ENCODE assay signal across 1 cellular context in genomic region chr17:79509008-79509407, GRCh38.
TF ChIP-seq lines count a peak whose summit lies in the region.

No MANE protein-coding gene starts in this region.

TF ChIP-seq in GM23338, 12 proteins besides CTCF, POLR2A, EP300 and RAD21 (continued from another document):
- TF ChIP-seq ZNF462 (CRISPR knock-in tag; IDR thresholded peaks at IDR 0.05): no peak
- no peak for TF ChIP-seq ZNF331 (CRISPR knock-in tag; IDR thresholded peaks at IDR 0.05; ENCODE audit: low read depth)
- TF ChIP-seq EZH2phosphoT487 (IDR thresholded peaks at IDR 0.05; ENCODE audit: unreplicated experiment): no peak
